In genomic region chr10:71657604-71658348, GRCh38 we compare ENCODE assay signal across 17 cellular contexts.
DNase-seq lines count a peak whose midpoint lies in the region; ATAC-seq and TF ChIP-seq lines count a peak whose summit lies in the region.
"Had no signal": no experiment of that assay in that cellular context is flagged by ENCODE, and none has a peak within 500 bp of the region (broad histone marks: within the 10 kb centered on the region; RNA-seq: fewer than 3 reads in every experiment).

No MANE protein-coding gene starts in this region.

- no peaks in the 10 kb centered on the region for H3F3A ChIP-seq in GM23248 (ENCODE audit: insufficient read depth)

- no peak overlapping the region for H2AFZ ChIP-seq in GM23248

- no peaks in the 10 kb centered on the region for H3K9me2 ChIP-seq in GM23248 (ENCODE audit: insufficient read depth)

- H3K27ac ChIP-seq in neutrophil (peak overlapping the region; percentile 6), GM23248 (no peak overlapping the region)

- ATAC-seq in HG03469 (IDR thresholded peaks at IDR 0.05; ENCODE audit: unreplicated experiment): no peak
- ATAC-seq: activated naive CD4-positive, alpha-beta T cell treated with anti-CD3 and anti-CD28 coated beads, Interleukin-2, amount 50 U/mL, for 72 hours; left cardiac atrium had no signal

- no peak overlapping the region for H3K9ac ChIP-seq in GM23248

- in situ Hi-C loops in GM23248 (cut with MboI): no loop called here

- no peaks in the 10 kb centered on the region for H4K20me1 ChIP-seq in GM23248 (ENCODE audit: insufficient read depth)

- H3K79me2 ChIP-seq in GM23248 (ENCODE audit: insufficient read depth): no peaks in the 10 kb centered on the region

- no peak for TF ChIP-seq CTCF in neutrophil (IDR thresholded peaks at IDR 0.05)

- H3K36me3 ChIP-seq in H7 (replicated peaks; ENCODE audit: control insufficient read depth, insufficient read depth, low read length): no peaks in the 10 kb centered on the region
- H3K36me3 ChIP-seq in neutrophil: no peaks in the 10 kb centered on the region
- no peaks in the 10 kb centered on the region for H3K36me3 ChIP-seq in GM23248 (ENCODE audit: low read depth)

- no peak overlapping the region for H3K4me2 ChIP-seq in GM23248 (ENCODE audit: unreplicated experiment)

- H3K4me3 ChIP-seq in H7 (ENCODE audit: insufficient read depth, low read depth, low read length): no peak overlapping the region
- 0 out of 2 replicates have a peak overlapping the region, but pooled peaks have one; percentile 2 for H3K4me3 ChIP-seq in iPS-18c (ENCODE audit: insufficient read depth, low read depth, low read length)
- no peak overlapping the region for H3K4me3 ChIP-seq in neutrophil (ENCODE audit: low read depth in 1 of 2, low read length in 1 of 2)
- H3K4me3 ChIP-seq in GM23248: no peak overlapping the region

- peaks cover 5% of the 10 kb centered on the region for H3K9me3 ChIP-seq in iPS-18c (ENCODE audit: control insufficient read depth, insufficient read depth, low read length)
- no peaks in the 10 kb centered on the region for H3K9me3 ChIP-seq in neutrophil
- no peaks in the 10 kb centered on the region for H3K9me3 ChIP-seq in GM23248 (ENCODE audit: low read depth)

- H3K4me1 ChIP-seq in neutrophil (ENCODE audit: control insufficient read depth in 1 of 2, insufficient read depth in 1 of 2, low read depth in 1 of 2, low read length in 1 of 2): peaks cover 7% of the 10 kb centered on the region in 2 experiments
- no peaks in the 10 kb centered on the region for H3K4me1 ChIP-seq in GM23248 (ENCODE audit: insufficient read depth)

- DNase-seq in H7: peak; percentile 92
- DNase-seq in SK-N-DZ (ENCODE audit: low spot score): peak; percentile 15
- DNase-seq in A172 (ENCODE audit: low spot score): no peak
- DNase-seq in GM23248: no peak
- DNase-seq: activated CD4-positive, alpha-beta T cell treated with anti-CD3 and anti-CD28 coated beads for 48 hours; aorta; hypothalamus; left cardiac atrium; NCI-H1048; NCI-H187 treated with DMSO at 0.1 percent for 48 hours; NCI-H226; NCI-H748 treated with DMSO at 0.1 percent for 48 hours; T-helper 2 cell had no signal

- H3K27me3 ChIP-seq in H7 (ENCODE audit: control insufficient read depth, insufficient read depth, low read length) (peaks cover 24% of the 10 kb centered on the region), neutrophil (no peaks in the 10 kb centered on the region), GM23248 (replicated peaks; ENCODE audit: insufficient read depth) (peaks cover 6% of the 10 kb centered on the region)

- 74 to 79% methylated on average over 14 of the region's 14 CpGs for WGBS in GM23248 (ENCODE audit: low coverage in 1 of 2, low lambda C conversion rate in 2 of 2, missing lambda C conversion rate in 2 of 2), 2 experiments

Comparison
In these comparisons a context has a peak if more than half of its experiments do, and no peak if none do; other contexts are left out.
1. DNase-seq: peak in H7 (single experiment) and SK-N-DZ (single experiment); none in A172 (single experiment) and GM23248 (single experiment).